Comparison of ENCODE assay signal across 9 cellular contexts in genomic region chr7:86926732-86927131, GRCh38.
A peak's percentile ranks its signal among the peaks of the same experiment; 100 is the strongest.
DNase-seq lines count a peak whose midpoint lies in the region; ATAC-seq and TF ChIP-seq lines count a peak whose summit lies in the region.
"Had no signal": no experiment of that assay in that cellular context is flagged by ENCODE, and none has a peak within 500 bp of the region (broad histone marks: within the 10 kb centered on the region; RNA-seq: fewer than 3 reads in every experiment).

No MANE protein-coding gene starts in this region.

- no peaks in the 10 kb centered on the region for H3K9me2 ChIP-seq in PC-3 (replicated peaks; ENCODE audit: low read length)

- H3K79me2 ChIP-seq in PC-3 (ENCODE audit: low read length), result no peaks in the 10 kb centered on the region

- H3K4me3 ChIP-seq in PC-3 (ENCODE audit: low read length) (no peak overlapping the region), choroid plexus epithelial cell (ENCODE audit: low read depth, low read length) (no peak overlapping the region)

- H2AFZ ChIP-seq in PC-3 (ENCODE audit: low read length), result no peak overlapping the region

- ATAC-seq in GM19351 (IDR thresholded peaks at IDR 0.05; ENCODE audit: unreplicated experiment) (peak; percentile 63), PC-3 (peak; percentile 72)

- no peak overlapping the region for H3K9ac ChIP-seq in PC-3 (ENCODE audit: low read length)

- H3K27ac Mint-ChIP-seq in mesothelial cell of epicardium, result no peak overlapping the region
- H3K27ac Mint-ChIP-seq: stimulated activated naive B cell treated with anti-CD40 and anti-IgM and Interleukin-4, amounts not matched to agents 10 μg/mL and 1 μg/mL and 100 μg/mL, for 72 hours had no signal

- TF ChIP-seq CTCF in PC-3 (conservative IDR thresholded peaks at IDR 0.05; ENCODE audit: low read depth, low read length) (peak; percentile 78), choroid plexus epithelial cell (conservative IDR thresholded peaks at IDR 0.05; ENCODE audit: low read depth, low read length) (peak; percentile 77), mesothelial cell of epicardium (IDR thresholded peaks at IDR 0.05; ENCODE audit: unreplicated experiment) (peak; percentile 61)

- no peaks in the 10 kb centered on the region for H3K27me3 ChIP-seq in PC-3 (ENCODE audit: low read length)

- no peaks in the 10 kb centered on the region for H3K9me3 Mint-ChIP-seq in mesothelial cell of epicardium

- no peak overlapping the region for H3K27ac ChIP-seq in PC-3 (ENCODE audit: low read length)

- no TSS peak for BruUV-seq in PC-3 (replicated peaks; lab: Mats Ljungman, UMichigan)

- no peaks in the 10 kb centered on the region for H3F3A ChIP-seq in PC-3 (ENCODE audit: low read length, unreplicated experiment)

- peaks cover 12% of the 10 kb centered on the region for H3K36me3 Mint-ChIP-seq in mesothelial cell of epicardium

- no peaks in the 10 kb centered on the region for H4K20me1 ChIP-seq in PC-3 (ENCODE audit: low read length)

- H3K4me1 ChIP-seq in PC-3 (ENCODE audit: insufficient read depth, low read length), result peaks cover 4% of the 10 kb centered on the region

- intact Hi-C loops in PC-3 (cut with micrococcal nuclease), result loop anchor here (1.0 kb wide), 3 partner anchors 13 to 309 kb away; no protein-coding TSS in a partner anchor

- DNase-seq in SIG-M5 treated with dmso at 0.1 percent for 504 hours (lab: John Stamatoyannopoulos, UW; ENCODE audit: unreplicated experiment) (peak; percentile 40), SIG-M5 (lab: John Stamatoyannopoulos, UW) (no peak), KBM-7 (peak; percentile 54), PC-3 (peak; percentile 70), choroid plexus epithelial cell (ENCODE audit: low read depth) (peak; percentile 69), mesothelial cell of epicardium (ENCODE audit: low spot score in 2 of 2, unreplicated experiment in 2 of 2) (no peak), hepatic stellate cell (ENCODE audit: low spot score) (no peak)
- DNase-seq: stimulated activated naive B cell treated with anti-CD40 and anti-IgM and Interleukin-4, amounts not matched to agents 10 μg/mL and 1 μg/mL and 100 μg/mL, for 72 hours had no signal

- no peaks in the 10 kb centered on the region for H3K27me3 Mint-ChIP-seq in mesothelial cell of epicardium (ENCODE audit: low read depth)
- H3K27me3 Mint-ChIP-seq: stimulated activated naive B cell treated with anti-CD40 and anti-IgM and Interleukin-4, amounts not matched to agents 10 μg/mL and 1 μg/mL and 100 μg/mL, for 72 hours had no signal

- POLR2A ChIA-PET in PC-3 (lab: Charles Lee; ENCODE audit: unreplicated experiment), result no interaction called here

- H3K4me3 Mint-ChIP-seq in mesothelial cell of epicardium, result no peak overlapping the region
- H3K4me3 Mint-ChIP-seq: stimulated activated naive B cell treated with anti-CD40 and anti-IgM and Interleukin-4, amounts not matched to agents 10 μg/mL and 1 μg/mL and 100 μg/mL, for 72 hours had no signal

- no peaks in the 10 kb centered on the region for H3K36me3 ChIP-seq in PC-3 (ENCODE audit: low read depth, low read length)

- H3K4me1 Mint-ChIP-seq in mesothelial cell of epicardium, result peaks cover 5% of the 10 kb centered on the region

- in situ Hi-C loops in KBM-7 (cut with MboI; ENCODE audit: low pct_unique_long_range_greater_than_20kb, low sequenced_read_pairs), result loop anchor here (25.0 kb wide), 1 partner anchor 311 kb away; no protein-coding TSS in a partner anchor

- H3K9me3 ChIP-seq in PC-3 (ENCODE audit: low read length), result no peaks in the 10 kb centered on the region

- CTCF ChIA-PET in PC-3 (lab: Charles Lee), result interaction anchor here (0.7 to 0.9 kb wide), 2 partner anchors 135 to 222 kb away, joined by 4 to 16 read pairs; no protein-coding TSS in a partner anchor

- no peak overlapping the region for H3K4me2 ChIP-seq in PC-3 (ENCODE audit: low read length)

Comparison
In these comparisons a context has a peak if more than half of its experiments do, and no peak if none do; other contexts are left out.
1. DNase-seq: peak in SIG-M5 treated with dmso at 0.1 percent for 504 hours (single experiment), KBM-7 (single experiment), PC-3 (single experiment) and choroid plexus epithelial cell (single experiment); none in SIG-M5 (single experiment), mesothelial cell of epicardium (0 of 2) and hepatic stellate cell (single experiment).
2. Peak in every context shown above with its lines, with median percentiles within 50 percentile points of each other: CTCF ChIP-seq.